ENCODE assay signal across 8 cellular contexts in the genomic region with DNA sequence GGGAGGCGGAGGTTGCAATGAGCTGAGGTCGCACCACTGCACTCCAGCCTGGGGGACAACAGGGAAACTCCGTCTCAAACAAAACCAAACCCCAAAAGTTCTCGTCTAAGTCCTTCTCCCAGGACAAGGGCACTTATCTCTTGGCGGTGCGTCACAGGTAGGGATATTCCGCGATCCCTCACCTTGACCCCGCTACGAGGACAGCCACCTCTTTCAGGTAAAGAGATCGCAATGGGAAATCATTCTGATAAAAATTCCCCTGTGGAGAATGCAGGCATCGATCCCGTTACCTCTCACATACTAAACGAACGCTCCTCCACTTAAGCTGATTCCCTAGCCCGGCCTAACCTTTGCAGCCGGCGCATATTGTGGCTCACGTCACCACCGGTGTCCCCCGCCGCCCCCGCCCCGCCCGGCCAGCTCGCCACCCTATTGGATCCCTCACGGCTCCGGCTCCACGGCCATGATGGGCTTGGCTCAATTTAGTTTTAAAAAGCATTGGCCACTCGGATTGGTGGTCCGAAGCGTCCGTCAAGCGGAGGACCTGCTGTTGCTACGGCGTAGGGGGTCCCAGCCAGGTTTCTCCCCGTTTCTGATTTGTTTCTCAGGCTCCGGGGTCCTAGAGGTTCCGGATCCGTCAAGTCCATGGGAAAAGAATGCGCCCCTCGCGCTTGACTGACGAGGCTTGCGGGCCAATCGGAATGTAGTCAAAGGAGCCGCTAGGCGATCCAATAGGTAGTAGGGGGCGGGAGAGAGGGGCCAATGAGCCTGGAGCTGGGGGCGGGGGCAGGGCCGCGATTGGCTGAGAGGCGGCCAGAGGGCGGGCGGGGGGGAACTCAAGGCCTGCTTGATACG. TPM values are rescaled to one million over a fixed set of nuclear protein-coding genes. Genes with fewer than 3 reads are reported as not detected.
A peak's percentile ranks its signal among the peaks of the same experiment; 100 is the strongest.
DNase-seq lines count a peak whose midpoint lies in the region; ATAC-seq and TF ChIP-seq lines count a peak whose summit lies in the region.

No MANE protein-coding gene starts in this region.

- peak overlapping the region; percentile 57 for H3K4me2 ChIP-seq in neuronal stem cell (ENCODE audit: insufficient read depth, low read length, poor library complexity, severe bottlenecking)

- TF ChIP-seq POLR2A in gastroesophageal sphincter (IDR thresholded peaks at IDR 0.05), result no peak

- H3K27ac ChIP-seq in SJSA1 (peak overlapping the region; percentile 94), gastroesophageal sphincter (peak overlapping the region; percentile 91 to 99 (median 99)), neuronal stem cell (replicated peaks; ENCODE audit: low read length) (peak overlapping the region; percentile 92)

- WGBS in gastroesophageal sphincter (ENCODE audit: low coverage in 1 of 2), 2 donors, result 1 to 17% methylated on average over 10 to 12 of the region's 56 CpGs
- no CpG with 5 or more reads among the region's 56 CpGs for WGBS in neuronal stem cell (ENCODE audit: extremely low coverage in 2 of 2, insufficient read length in 2 of 2, insufficient replicate concordance in 1 of 2), 2 donors

- peak overlapping the region; percentile 93 for H3K4me3 Mint-ChIP-seq in HFFc6
- peak overlapping the region; percentile 91 for H3K4me3 Mint-ChIP-seq in activated naive CD4-positive, alpha-beta T cell treated with anti-CD3 and anti-CD28 coated beads for 36 hours

- H2BK12ac ChIP-seq in neuronal stem cell (ENCODE audit: low read length), result no peak overlapping the region

- H3K9ac ChIP-seq in neuronal stem cell (ENCODE audit: low read depth, low read length, poor library complexity), result no peak overlapping the region

- peak overlapping the region; percentile 84 for H2AFZ ChIP-seq in neuronal stem cell (ENCODE audit: low read length)

- TF ChIP-seq EP300 in gastroesophageal sphincter (IDR thresholded peaks at IDR 0.05), result no peak

- H4K91ac ChIP-seq in neuronal stem cell (ENCODE audit: low read depth, low read length, poor library complexity), result no peak overlapping the region

- DNase-seq in GM03348 (ENCODE audit: low spot score) (peak; percentile 99), HFFc6 (peak; percentile 97), NAMALWA (ENCODE audit: low spot score) (peak; percentile 98), SJSA1 (ENCODE audit: low read depth in 1 of 2, low spot score in 2 of 2) (peak; percentile 100), neuronal stem cell (ENCODE audit: low spot score) (peak; percentile 99), stromal cell of bone marrow (ENCODE audit: low read depth) (peak; percentile 98)
- peak; percentile 98 for DNase-seq in activated naive CD4-positive, alpha-beta T cell treated with anti-CD3 and anti-CD28 coated beads for 36 hours

- H3K4me1 ChIP-seq in SJSA1 (replicated peaks) (peaks cover 36% of the 10 kb centered on the region), gastroesophageal sphincter (peaks cover 1 to 44% (median 28%) of the 10 kb centered on the region in 3 donors), neuronal stem cell (ENCODE audit: control insufficient read depth in 2 of 2, insufficient read depth in 1 of 2, low read depth in 1 of 2, low read length in 2 of 2) (peaks cover 4 to 13% of the 10 kb centered on the region in 2 donors)

- H3K14ac ChIP-seq in neuronal stem cell (ENCODE audit: low read length), result no peak overlapping the region

- H3K23ac ChIP-seq in neuronal stem cell (ENCODE audit: low read depth, low read length, poor library complexity), result peak overlapping the region; percentile 98

- no peak overlapping the region for H4K8ac ChIP-seq in neuronal stem cell (ENCODE audit: low read depth, low read length)

- H3K9me3 ChIP-seq in SJSA1 (replicated peaks), result peaks cover 3% of the 10 kb centered on the region; the same call in 1 of the 2 replicates
- no peaks in the 10 kb centered on the region for H3K9me3 ChIP-seq in gastroesophageal sphincter
- H3K9me3 ChIP-seq in neuronal stem cell (replicated peaks in 1 of 2; ENCODE audit: control insufficient read depth in 2 of 2, insufficient read depth in 1 of 2, low read depth in 1 of 2, low read length in 2 of 2), result no peaks in the 10 kb centered on the region

- CTCF ChIA-PET in activated naive CD4-positive, alpha-beta T cell treated with anti-CD3 and anti-CD28 coated beads for 36 hours (lab: Charles Lee), result interaction anchor here (0.5 kb wide), 1 partner anchor 13 kb away, joined by 3 read pairs; no protein-coding TSS in a partner anchor

- H3K27ac Mint-ChIP-seq in HFFc6, result peak overlapping the region; percentile 96
- H3K27ac Mint-ChIP-seq in activated naive CD4-positive, alpha-beta T cell treated with anti-CD3 and anti-CD28 coated beads for 36 hours, result peak overlapping the region; percentile 89

- H3K4me3 ChIP-seq in SJSA1, result peak overlapping the region; percentile 100
- peak overlapping the region; percentile 84 to 97 for H3K4me3 ChIP-seq in gastroesophageal sphincter
- H3K4me3 ChIP-seq in neuronal stem cell (ENCODE audit: low read length in 2 of 2), result peak overlapping the region; percentile 94 to 95

- peaks cover 10% of the 10 kb centered on the region for H3K36me3 Mint-ChIP-seq in HFFc6 (ENCODE audit: low read depth)
- H3K36me3 Mint-ChIP-seq in activated naive CD4-positive, alpha-beta T cell treated with anti-CD3 and anti-CD28 coated beads for 36 hours (ENCODE audit: low read depth), result peaks cover 9% of the 10 kb centered on the region

- H3K79me1 ChIP-seq in neuronal stem cell (ENCODE audit: low read depth, low read length), result peaks cover 7% of the 10 kb centered on the region

- no peak overlapping the region for H2AK5ac ChIP-seq in neuronal stem cell (ENCODE audit: low read depth, low read length)

- no peak overlapping the region for H3K4ac ChIP-seq in neuronal stem cell (ENCODE audit: low read length)

- peak overlapping the region; percentile 19 for H3K18ac ChIP-seq in neuronal stem cell (ENCODE audit: low read length)

- H2BK5ac ChIP-seq in neuronal stem cell (ENCODE audit: low read length), result no peak overlapping the region

- no peak overlapping the region for H2BK120ac ChIP-seq in neuronal stem cell (ENCODE audit: low read depth, low read length)

- intact Hi-C loops in activated naive CD4-positive, alpha-beta T cell treated with anti-CD3 and anti-CD28 coated beads for 36 hours (cut with micrococcal nuclease), result loop anchor here (1.0 to 5.0 kb wide), 10 partner anchors 12 to 587 kb away; a partner anchor contains a TSS

- TF ChIP-seq CTCF in HFFc6 (IDR thresholded peaks at IDR 0.05), result no peak
- peak in 2 of 4 experiments; percentile 23 to 43 for TF ChIP-seq CTCF in gastroesophageal sphincter (IDR thresholded peaks at IDR 0.05)

- peaks cover 29% of the 10 kb centered on the region for H3K4me1 Mint-ChIP-seq in HFFc6 (ENCODE audit: low read depth)
- peaks cover 30% of the 10 kb centered on the region for H3K4me1 Mint-ChIP-seq in activated naive CD4-positive, alpha-beta T cell treated with anti-CD3 and anti-CD28 coated beads for 36 hours (ENCODE audit: low read depth)

- ATAC-seq in gastroesophageal sphincter, result peak; percentile 94

- H3K9me3 Mint-ChIP-seq in HFFc6, result no peaks in the 10 kb centered on the region
- no peaks in the 10 kb centered on the region for H3K9me3 Mint-ChIP-seq in activated naive CD4-positive, alpha-beta T cell treated with anti-CD3 and anti-CD28 coated beads for 36 hours

- no peak overlapping the region for H2BK15ac ChIP-seq in neuronal stem cell (ENCODE audit: low read length)

- H3K36me3 ChIP-seq in SJSA1 (peaks cover 34% of the 10 kb centered on the region), gastroesophageal sphincter (no peaks in the 10 kb centered on the region), neuronal stem cell (replicated peaks in 1 of 2; ENCODE audit: control insufficient read depth in 2 of 2, insufficient read depth in 2 of 2, low read length in 2 of 2) (peaks cover 2 to 23% of the 10 kb centered on the region in 2 donors)

- H3K27me3 Mint-ChIP-seq in HFFc6 (ENCODE audit: insufficient read depth), result peaks cover 6% of the 10 kb centered on the region
- H3K27me3 Mint-ChIP-seq in activated naive CD4-positive, alpha-beta T cell treated with anti-CD3 and anti-CD28 coated beads for 36 hours (ENCODE audit: low read depth), result no peaks in the 10 kb centered on the region

- H3K27me3 ChIP-seq in SJSA1 (replicated peaks) (no peaks in the 10 kb centered on the region), gastroesophageal sphincter (no peaks in the 10 kb centered on the region), neuronal stem cell (ENCODE audit: control insufficient read depth in 3 of 3, insufficient read depth in 3 of 3, low read depth in 1 of 3, low read length in 3 of 3) (no peaks in the 10 kb centered on the region)

RNA-seq across cellular contexts. Expression of a gene that starts 0.4 kb away (rescaled TPM):
- 10 to 100 TPM; 62.5 to 72.0 (median 67.8) TPM for total RNA-seq in HFFc6 (2021; fragmentation: NEBNext Ultra II Directional; extraction: Animal tissue kit (Norgen Biotek cat#: 25700))
- 211 and 279 TPM in 2 replicates for total RNA-seq in SJSA1 (2014; rRNA removed; shearing (Covaris generic))
- total RNA-seq in activated naive CD4-positive, alpha-beta T cell treated with anti-CD3 and anti-CD28 coated beads for 36 hours, result 10 to 100 TPM; 84.7 to 87.0 TPM
- total RNA-seq in gastroesophageal sphincter, result 100 to 1,000 TPM; 128 to 164 (median 144) TPM
- polyA plus RNA-seq in neuronal stem cell (2013, experiment 1 of 2), result 55.3 TPM
- polyA plus RNA-seq in neuronal stem cell (2013, experiment 2 of 2), result 57.5 TPM

Comparison
In these comparisons a context has a peak if more than half of its experiments do, and no peak if none do; other contexts are left out.
1. Peak in every context shown above with its lines: DNase-seq, ATAC-seq, H3K4me3 ChIP-seq and H3K27ac ChIP-seq.